Comparison of ENCODE assay signal across 18 cellular contexts in the genomic region with DNA sequence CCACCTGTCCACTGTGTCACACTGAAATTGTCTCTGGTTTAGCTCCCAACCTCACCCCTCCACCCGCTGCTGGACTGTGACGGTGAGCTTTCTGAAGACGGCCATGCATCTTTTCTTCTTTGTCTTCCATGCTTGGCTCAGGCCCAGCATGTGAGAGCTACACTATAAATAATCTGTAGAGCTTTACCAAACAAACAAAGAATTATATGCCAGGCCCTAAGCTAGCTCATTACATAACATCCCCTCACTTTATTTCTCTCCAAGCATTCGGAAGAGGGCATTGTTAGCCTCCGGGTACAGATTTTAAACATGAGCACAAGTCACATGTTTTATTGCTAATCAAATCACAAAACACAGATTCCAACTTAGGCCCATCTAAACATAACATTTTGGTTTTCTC.
"Had no signal": no experiment of that assay in that cellular context is flagged by ENCODE, and none has a peak within 500 bp of the region (broad histone marks: within the 10 kb centered on the region; RNA-seq: fewer than 3 reads in every experiment).

No MANE protein-coding gene starts in this region.

- H3K27me3 ChIP-seq: heart left ventricle, pancreas, tibial artery had no signal

- H3K27me3 Mint-ChIP-seq: stimulated activated naive CD8-positive, alpha-beta T cell treated with anti-CD3 and anti-CD28 coated beads, Interleukin-15, Interleukin-2, amounts not matched to agents 100 ng/mL and 50 ng/mL, for 24 hours had no signal

- H3K27ac Mint-ChIP-seq: activated naive CD4-positive, alpha-beta T cell treated with anti-CD3 and anti-CD28 coated beads, Interleukin-2, amount 50 U/mL, for 72 hours; stimulated activated naive CD8-positive, alpha-beta T cell treated with anti-CD3 and anti-CD28 coated beads, Interleukin-15, Interleukin-2, amounts not matched to agents 100 ng/mL and 50 ng/mL, for 24 hours had no signal

- H3K36me3 ChIP-seq: heart left ventricle, pancreas, tibial artery had no signal

- ATAC-seq: activated naive CD4-positive, alpha-beta T cell treated with anti-CD3 and anti-CD28 coated beads, Interleukin-2, amount 50 U/mL, for 72 hours; left cardiac atrium; pancreas; psoas muscle; right cardiac atrium had no signal

- H3K4me1 ChIP-seq: pancreas, psoas muscle, tibial artery had no signal

- H3K4me3 Mint-ChIP-seq: brain; nephron; stimulated activated naive CD8-positive, alpha-beta T cell treated with anti-CD3 and anti-CD28 coated beads, Interleukin-15, Interleukin-2, amounts not matched to agents 100 ng/mL and 50 ng/mL, for 24 hours had no signal

- DNase-seq: activated CD4-positive, alpha-beta T cell treated with anti-CD3 and anti-CD28 coated beads for 1 hour; activated CD4-positive, alpha-beta T cell treated with anti-CD3 and anti-CD28 coated beads, Interleukin-2, amount 50 U/mL, for 1 hour; activated gamma-delta T cell treated with Interleukin-2 at 50 U/mL for 16 hours; activated T-cell treated with anti-CD3 and anti-CD28 coated beads, Interleukin-2, amount 50 U/mL, for 1 hour; aorta; heart left ventricle; left cardiac atrium; pancreas; psoas muscle; right cardiac atrium; stimulated activated CD4-positive, alpha-beta T cell treated with anti-CD3 and anti-CD28 coated beads, Interleukin-1b, Interleukin-23, amount 100 ng/mL, for 48 hours; substantia nigra; tibial artery had no signal

- H3K9me3 Mint-ChIP-seq: nephron; stimulated activated naive CD8-positive, alpha-beta T cell treated with anti-CD3 and anti-CD28 coated beads, Interleukin-15, Interleukin-2, amounts not matched to agents 100 ng/mL and 50 ng/mL, for 24 hours had no signal

- H3K9me3 ChIP-seq: heart left ventricle, pancreas, psoas muscle, tibial artery had no signal

- H3K36me3 Mint-ChIP-seq: activated naive CD4-positive, alpha-beta T cell treated with anti-CD3 and anti-CD28 coated beads, Interleukin-2, amount 50 U/mL, for 72 hours; brain had no signal

- H3K4me3 ChIP-seq: heart left ventricle, pancreas, psoas muscle, tibial artery had no signal

- H3K27ac ChIP-seq: epithelial cell of prostate, heart left ventricle, pancreas, psoas muscle, tibial artery had no signal
